In the genomic region with DNA sequence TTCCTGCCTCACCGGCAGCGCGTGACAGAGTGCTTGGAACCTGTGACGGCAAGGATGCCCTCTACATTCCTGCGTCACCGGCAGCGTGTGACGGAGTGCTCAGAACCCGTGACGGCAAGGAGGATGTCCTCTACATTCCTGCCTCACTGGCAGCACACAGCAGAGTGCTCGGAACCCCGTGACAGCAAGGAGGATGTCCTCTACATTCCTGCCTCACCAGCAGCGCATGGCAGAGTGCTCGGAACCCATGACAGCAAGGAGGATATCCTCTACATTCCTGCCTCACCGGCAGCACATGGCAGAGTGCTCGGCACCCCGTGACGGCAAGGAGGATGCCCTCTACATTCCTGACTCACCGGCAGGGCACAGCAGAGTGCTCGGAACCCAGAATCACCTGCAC, we compare ENCODE assay signal across 1 cellular context.
TF ChIP-seq lines count a peak whose summit lies in the region.

No MANE protein-coding gene starts in this region.

TF ChIP-seq in H1, 55 proteins besides CTCF, POLR2A, EP300 and RAD21:
- TF ChIP-seq, protein P1, sequence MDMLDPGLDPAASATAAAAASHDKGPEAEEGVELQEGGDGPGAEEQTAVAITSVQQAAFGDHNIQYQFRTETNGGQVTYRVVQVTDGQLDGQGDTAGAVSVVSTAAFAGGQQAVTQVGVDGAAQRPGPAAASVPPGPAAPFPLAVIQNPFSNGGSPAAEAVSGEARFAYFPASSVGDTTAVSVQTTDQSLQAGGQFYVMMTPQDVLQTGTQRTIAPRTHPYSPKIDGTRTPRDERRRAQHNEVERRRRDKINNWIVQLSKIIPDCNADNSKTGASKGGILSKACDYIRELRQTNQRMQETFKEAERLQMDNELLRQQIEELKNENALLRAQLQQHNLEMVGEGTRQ (IDR thresholded peaks at IDR 0.05; ENCODE audit: low read length): no peak
- TF ChIP-seq KDM4A (IDR thresholded peaks at IDR 0.05; ENCODE audit: low read depth, low read length, severe bottlenecking) (no peak), SP1 (IDR thresholded peaks at IDR 0.05; ENCODE audit: low read depth, low read length) (no peak), HDAC2 (IDR thresholded peaks at IDR 0.05; ENCODE audit: borderline replicate concordance in 1 of 2, low read depth in 2 of 2, low read length in 2 of 2) (no peak), SAP30 (IDR thresholded peaks at IDR 0.05; ENCODE audit: insufficient read depth, insufficient replicate concordance, low read length) (no peak), RNF2 (IDR thresholded peaks at IDR 0.05; ENCODE audit: borderline replicate concordance, low read depth, low read length, missing control alignments, poor library complexity, severe bottlenecking) (no peak), EZH2 (IDR thresholded peaks at IDR 0.05; ENCODE audit: low read depth, low read length, severe bottlenecking) (no peak), CTBP2 (IDR thresholded peaks at IDR 0.05; ENCODE audit: borderline replicate concordance, insufficient read depth, insufficient read length, low read length) (no peak), POLR2AphosphoS5 (IDR thresholded peaks at IDR 0.05; ENCODE audit: low read depth, low read length) (no peak)
- TF ChIP-seq, protein P2, sequence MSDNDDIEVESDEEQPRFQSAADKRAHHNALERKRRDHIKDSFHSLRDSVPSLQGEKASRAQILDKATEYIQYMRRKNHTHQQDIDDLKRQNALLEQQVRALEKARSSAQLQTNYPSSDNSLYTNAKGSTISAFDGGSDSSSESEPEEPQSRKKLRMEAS (IDR thresholded peaks at IDR 0.05): no peak
- TF ChIP-seq, protein P3, sequence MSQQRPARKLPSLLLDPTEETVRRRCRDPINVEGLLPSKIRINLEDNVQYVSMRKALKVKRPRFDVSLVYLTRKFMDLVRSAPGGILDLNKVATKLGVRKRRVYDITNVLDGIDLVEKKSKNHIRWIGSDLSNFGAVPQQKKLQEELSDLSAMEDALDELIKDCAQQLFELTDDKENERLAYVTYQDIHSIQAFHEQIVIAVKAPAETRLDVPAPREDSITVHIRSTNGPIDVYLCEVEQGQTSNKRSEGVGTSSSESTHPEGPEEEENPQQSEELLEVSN (IDR thresholded peaks at IDR 0.05): no peak
